28 cellular contexts compared by ENCODE assay signal in the genomic region with DNA sequence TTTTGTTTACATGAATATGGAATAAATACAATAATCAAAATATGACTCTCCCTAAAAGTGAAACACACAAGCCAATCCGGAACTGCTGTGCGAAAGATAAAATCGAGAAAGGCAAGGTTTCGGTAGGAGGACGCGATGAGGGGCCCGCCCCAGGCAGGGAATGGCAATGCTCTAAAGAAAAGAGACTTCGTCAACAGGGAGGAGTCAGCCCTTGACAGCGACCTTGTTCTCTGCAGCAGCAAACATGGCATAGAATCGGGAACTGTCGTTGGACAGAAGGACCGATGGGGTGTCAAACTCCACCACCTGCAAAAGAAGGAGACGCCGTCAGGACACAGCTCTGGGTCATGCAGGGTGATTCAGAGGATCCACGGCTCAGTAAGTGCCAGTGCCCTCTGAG.
"Had no signal": no experiment of that assay in that cellular context is flagged by ENCODE, and none has a peak within 500 bp of the region (broad histone marks: within the 10 kb centered on the region; RNA-seq: fewer than 3 reads in every experiment).

No MANE protein-coding gene starts in this region.

- H3K27ac ChIP-seq: PC-9, RWPE1, SJCRH30, SK-N-MC had no signal

- FAIRE-seq: RCC 7860 had no signal

- H3K4me3 ChIP-seq: PC-9, SJCRH30, SK-N-MC had no signal

- H3K4me1 ChIP-seq: SJCRH30 had no signal

- DNase-seq: Kasumi-1, MM.1S, MV-4-11, NCI-H1092, NCI-H1105, NCI-H1417 treated with DMSO at 0.1 percent for 48 hours, NCI-H1436 treated with DMSO at 0.1 percent for 48 hours, NCI-H1694 treated with DMSO at 0.1 percent for 48 hours, NCI-H187 treated with DMSO at 0.1 percent for 48 hours, NCI-H2029, NCI-H2081, NCI-H2171 treated with DMSO at 0.1 percent for 48 hours, NCI-H2227 treated with DMSO at 0.1 percent for 48 hours, NCI-H345, NCI-H446, NCI-H524, NCI-H526, NCI-H69, NCI-H748 treated with DMSO at 0.1 percent for 48 hours, NCI-H82, PC-9, SHP77, SIG-M5, SJCRH30, T-cell had no signal

- H3K9me3 ChIP-seq: SJCRH30 had no signal

- H3K36me3 ChIP-seq: SJCRH30 had no signal

- H3K27me3 ChIP-seq: SJCRH30 had no signal

- H2AFZ ChIP-seq: PC-9 had no signal

- H3K4me2 ChIP-seq: PC-9 had no signal
